2 cellular contexts compared by ENCODE assay signal in genomic region chr4:142595222-142595871, GRCh38.
TF ChIP-seq lines count a peak whose summit lies in the region.

No MANE protein-coding gene starts in this region.

TF ChIP-seq in liver, 16 proteins besides CTCF, POLR2A, EP300 and RAD21 (continued from another document):
- no peak for TF ChIP-seq ATF3 (IDR thresholded peaks at IDR 0.05)
- peak; percentile 17 for TF ChIP-seq SP1 (IDR thresholded peaks at IDR 0.05)
- TF ChIP-seq REST (IDR thresholded peaks at IDR 0.05): no peak
- no peak for TF ChIP-seq TAF1 (conservative IDR thresholded peaks at IDR 0.05)

TF ChIP-seq in HepG2, 621 proteins besides CTCF, POLR2A, EP300 and RAD21 (continued from another document):
- TF ChIP-seq HMGXB4 (CRISPR knock-in tag; IDR thresholded peaks at IDR 0.05; ENCODE audit: borderline replicate concordance in 1 of 2, low read depth in 1 of 2) (no peak), HNF4G (IDR thresholded peaks at IDR 0.05; ENCODE audit: borderline replicate concordance, low read depth, low read length) (no peak), HNF4G (CRISPR knock-in tag; IDR thresholded peaks at IDR 0.05; ENCODE audit: borderline replicate concordance, low read depth) (no peak), MTF2 (CRISPR knock-in tag; IDR thresholded peaks at IDR 0.05; ENCODE audit: borderline replicate concordance) (no peak), ZFP91 (CRISPR knock-in tag; IDR thresholded peaks at IDR 0.05; ENCODE audit: borderline replicate concordance) (no peak)
TF ChIP-seq in HepG2: peak in this region for 0.
